Comparison of ENCODE assay signal across 13 cellular contexts in the genomic region with DNA sequence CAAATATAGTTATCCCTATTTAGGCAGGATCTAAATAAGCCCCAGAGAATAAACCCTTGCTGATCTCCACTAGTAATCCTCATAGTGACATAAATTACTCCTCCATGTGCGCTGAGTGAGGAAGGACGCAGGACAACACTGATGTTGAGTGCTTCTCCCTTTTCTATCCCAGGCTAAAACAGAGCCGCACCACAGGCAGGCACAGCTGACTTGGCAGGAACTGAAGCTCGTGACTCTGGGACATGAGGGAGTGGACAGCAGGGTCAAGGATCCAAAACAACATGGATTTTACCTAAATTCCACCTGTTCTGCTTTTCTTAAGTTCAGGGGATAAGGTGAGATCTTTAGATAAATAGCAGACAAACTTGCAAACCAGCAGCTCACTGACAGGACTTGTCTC.
DNase-seq lines count a peak whose midpoint lies in the region; ATAC-seq, FAIRE-seq and TF ChIP-seq lines count a peak whose summit lies in the region.
"Had no signal": no experiment of that assay in that cellular context is flagged by ENCODE, and none has a peak within 500 bp of the region (broad histone marks: within the 10 kb centered on the region; RNA-seq: fewer than 3 reads in every experiment).

No MANE protein-coding gene starts in this region.

- H3K4me1 Mint-ChIP-seq in stimulated activated memory B cell treated with anti-CD40 and anti-IgM and Interleukin-4, amounts not matched to agents 10 μg/mL and 1 μg/mL and 100 μg/mL, for 72 hours = peaks cover 84% of the 10 kb centered on the region

- peaks cover 17% of the 10 kb centered on the region for H3K36me3 ChIP-seq in OCI-LY1 (ENCODE audit: insufficient read depth, low read length)
- H3K36me3 ChIP-seq: cardiac muscle cell, suprapubic skin had no signal

- H2AFZ ChIP-seq in OCI-LY1 (ENCODE audit: low read length) = no peak overlapping the region

- peak overlapping the region; percentile 1; the same call in 1 of the 2 replicates for H3K9ac ChIP-seq in OCI-LY1 (ENCODE audit: low read length)

- H3K27ac Mint-ChIP-seq in stimulated activated memory B cell treated with anti-CD40 and anti-IgM and Interleukin-4, amounts not matched to agents 10 μg/mL and 1 μg/mL and 100 μg/mL, for 72 hours = peak overlapping the region; percentile 96

- H3K79me2 ChIP-seq in OCI-LY1 (ENCODE audit: insufficient read depth, low read length) = peaks cover 97% of the 10 kb centered on the region

- H3K4me1 ChIP-seq in OCI-LY1 (ENCODE audit: insufficient read depth, low read length, severe bottlenecking) = peaks cover 90% of the 10 kb centered on the region
- H3K4me1 ChIP-seq: suprapubic skin had no signal

- H3K27me3 Mint-ChIP-seq in stimulated activated memory B cell treated with anti-CD40 and anti-IgM and Interleukin-4, amounts not matched to agents 10 μg/mL and 1 μg/mL and 100 μg/mL, for 72 hours = no peaks in the 10 kb centered on the region

- peak; percentile 14 for FAIRE-seq in GM19239 (lab: Jason Lieb, UNC)

- peak overlapping the region; percentile 67 for H3K4me3 Mint-ChIP-seq in stimulated activated memory B cell treated with anti-CD40 and anti-IgM and Interleukin-4, amounts not matched to agents 10 μg/mL and 1 μg/mL and 100 μg/mL, for 72 hours

- H3K4me2 ChIP-seq in OCI-LY1 (ENCODE audit: low read length) = peak overlapping the region; percentile 49; the same call in 1 of the 2 replicates

- no peak for TF ChIP-seq CTCF in OCI-LY1 (IDR thresholded peaks at IDR 0.05; ENCODE audit: low read length)

- H3K27me3 ChIP-seq in OCI-LY1 (ENCODE audit: insufficient read depth, low read length) = no peaks in the 10 kb centered on the region
- H3K27me3 ChIP-seq: cardiac muscle cell, suprapubic skin had no signal

- TF ChIP-seq POLR2A in GM18505 (IDR thresholded peaks at IDR 0.05; ENCODE audit: borderline replicate concordance, extremely low read depth, insufficient read depth, insufficient read length) = no peak

- peaks cover 26% of the 10 kb centered on the region for H3K36me3 Mint-ChIP-seq in stimulated activated memory B cell treated with anti-CD40 and anti-IgM and Interleukin-4, amounts not matched to agents 10 μg/mL and 1 μg/mL and 100 μg/mL, for 72 hours

- H3K9me3 Mint-ChIP-seq in stimulated activated memory B cell treated with anti-CD40 and anti-IgM and Interleukin-4, amounts not matched to agents 10 μg/mL and 1 μg/mL and 100 μg/mL, for 72 hours = no peaks in the 10 kb centered on the region
- H3K9me3 Mint-ChIP-seq: H9 had no signal

- no peaks in the 10 kb centered on the region for H3K9me2 ChIP-seq in OCI-LY1 (ENCODE audit: low read depth, low read length)

- H3K9me3 ChIP-seq in OCI-LY1 (ENCODE audit: low read length) = no peaks in the 10 kb centered on the region
- H3K9me3 ChIP-seq: suprapubic skin had no signal

- peak overlapping the region; percentile 77 for H3K27ac ChIP-seq in OCI-LY1 (ENCODE audit: low read depth, low read length, poor library complexity, severe bottlenecking)
- H3K27ac ChIP-seq: cardiac muscle cell, SK-N-MC, suprapubic skin had no signal

- no peak overlapping the region for H3K4me3 ChIP-seq in OCI-LY1 (ENCODE audit: low read depth, low read length, poor library complexity, severe bottlenecking)
- H3K4me3 ChIP-seq: cardiac muscle cell, SK-N-MC, suprapubic skin had no signal

- no peak for DNase-seq in GM19239 (ENCODE audit: insufficient read length, low spot score)
- DNase-seq in hippocampal formation (lab: John Stamatoyannopoulos, UW) = peak; percentile 43 to 46
- no peak for DNase-seq in kidney glomerular epithelial cell (lab: John Stamatoyannopoulos, UW)
- DNase-seq: effector CD8-positive, alpha-beta T cell; NCI-H446 treated with DMSO at 0.1 percent for 48 hours had no signal

- H4K20me1 ChIP-seq in OCI-LY1 (ENCODE audit: insufficient read depth, low read length) = no peaks in the 10 kb centered on the region

- no peak for ATAC-seq in stimulated activated memory B cell treated with anti-CD40 and anti-IgM and Interleukin-4, amounts not matched to agents 10 μg/mL and 1 μg/mL and 100 μg/mL, for 72 hours
- ATAC-seq in HG03432 (IDR thresholded peaks at IDR 0.05; ENCODE audit: unreplicated experiment) = no peak
- ATAC-seq in GM18505 (IDR thresholded peaks at IDR 0.05; ENCODE audit: unreplicated experiment) = no peak

- H3F3A ChIP-seq in OCI-LY1 (ENCODE audit: insufficient read depth, low read length) = no peaks in the 10 kb centered on the region

Comparison
In these comparisons a context has a peak if more than half of its experiments do, and no peak if none do; other contexts are left out.
1. DNase-seq: peak in hippocampal formation (2 of 2); none in GM19239 (single experiment) and kidney glomerular epithelial cell (single experiment).